Comparison of ENCODE assay signal across 9 cellular contexts in the genomic region with DNA sequence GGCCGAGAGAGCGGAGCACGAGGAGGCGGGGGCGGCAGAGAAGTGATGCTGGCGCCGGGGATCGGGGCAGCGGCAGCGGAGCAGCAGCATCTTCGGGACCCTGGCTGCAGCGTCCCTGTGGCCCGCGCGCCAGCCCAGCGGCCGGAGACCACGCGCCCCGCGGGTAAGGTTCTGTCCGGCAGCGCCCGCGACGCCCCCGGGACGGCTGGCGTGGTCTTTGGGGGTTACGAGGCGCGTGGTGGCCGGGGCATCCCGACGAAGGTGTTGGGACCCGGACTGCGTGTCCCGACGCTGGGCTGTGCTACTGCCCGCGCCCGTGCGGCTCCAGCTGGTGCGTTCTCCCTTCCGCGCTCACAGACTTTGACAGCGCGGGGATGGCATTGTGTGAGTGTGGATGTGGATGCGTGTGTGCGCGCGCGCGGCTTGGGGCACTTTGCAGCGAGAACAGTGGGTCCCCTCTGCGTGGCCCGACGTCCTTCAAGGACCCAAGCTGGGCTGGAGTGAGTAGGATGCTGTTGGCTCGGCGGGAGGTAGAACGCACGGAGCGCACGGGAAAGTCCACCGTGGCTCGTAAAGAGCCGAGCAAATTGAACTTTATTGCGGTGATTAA. TPM values are rescaled to one million over a fixed set of nuclear protein-coding genes. Genes with fewer than 3 reads are reported as not detected.
DNase-seq lines count a peak whose midpoint lies in the region; ATAC-seq and TF ChIP-seq lines count a peak whose summit lies in the region.
"Had no signal": no experiment of that assay in that cellular context is flagged by ENCODE, and none has a peak within 500 bp of the region (broad histone marks: within the 10 kb centered on the region; RNA-seq: fewer than 3 reads in every experiment).

No MANE protein-coding gene starts in this region.

- peak; percentile 13 for ATAC-seq in HG02588 (IDR thresholded peaks at IDR 0.05; ENCODE audit: unreplicated experiment)
- peak in 3 of 4 donors; percentile 26 to 37 (median 29) for ATAC-seq in right lobe of liver

- H3K4me3 ChIP-seq in colonic mucosa (peak overlapping the region; percentile 78), right lobe of liver (peak overlapping the region; percentile 43 to 57 (median 46))

- peaks cover 5% of the 10 kb centered on the region for H3K27me3 ChIP-seq in colonic mucosa
- H3K27me3 ChIP-seq in right lobe of liver = peaks cover 0 to 3% of the 10 kb centered on the region in 2 donors

- WGBS in right lobe of liver (ENCODE audit: insufficient coverage, low coverage, low lambda C conversion rate, missing lambda C conversion rate) = under 1% methylated on average over 23 of the region's 68 CpGs

- H3K36me3 ChIP-seq in colonic mucosa (no peaks in the 10 kb centered on the region), right lobe of liver (no peaks in the 10 kb centered on the region)

- peak overlapping the region; percentile 40 to 51 for H3K9ac ChIP-seq in colonic mucosa (ENCODE audit: low read depth in 2 of 2, low read length in 2 of 2)

- no peak for TF ChIP-seq POLR2A in right lobe of liver (IDR thresholded peaks at IDR 0.05)

- peak; percentile 7 for DNase-seq in activated CD4-positive, alpha-beta T cell treated with anti-CD3 and anti-CD28 coated beads for 48 hours
- DNase-seq in activated CD4-positive, alpha-beta T cell treated with anti-CD3 and anti-CD28 coated beads, Interleukin-2, amount 50 U/mL, for 1 hour = no peak
- DNase-seq in NCI-H526 treated with DMSO at 0.1 percent for 48 hours (lab: John Stamatoyannopoulos, UW) (peak; percentile 58), colonic mucosa (peak; percentile 40), right lobe of liver (no peak), superior temporal gyrus (ENCODE audit: extremely low spot score) (peak; percentile 50)
- no peak for DNase-seq in activated effector memory CD4-positive, alpha-beta T cell treated with Interleukin-2 at 50 U/mL for 16 hours

- H3K4me1 ChIP-seq in colonic mucosa = no peaks in the 10 kb centered on the region
- H3K4me1 ChIP-seq in right lobe of liver = peaks cover 0 to 14% (median 0%) of the 10 kb centered on the region in 4 donors

- intact Hi-C loops in colonic mucosa (cut with DNase I) (no loop called here), right lobe of liver (cut with DNase I) (no loop called here)

- peak overlapping the region; percentile 83 for H3K27ac ChIP-seq in colonic mucosa
- no peak overlapping the region for H3K27ac ChIP-seq in right lobe of liver

- TF ChIP-seq CTCF in colonic mucosa (IDR thresholded peaks at IDR 0.05) (no peak), right lobe of liver (IDR thresholded peaks at IDR 0.05) (no peak)

- H3K9me3 ChIP-seq in colonic mucosa (no peaks in the 10 kb centered on the region), right lobe of liver (no peaks in the 10 kb centered on the region)

RNA-seq across cellular contexts. Expression of a gene that starts 0.5 kb away (rescaled TPM):
- total RNA-seq in colonic mucosa (10 to 100 TPM; 10.5 to 19.2 TPM), right lobe of liver (under 1 TPM in 2 of 6 experiments, not detected in 4; 0.04 to 0.06 TPM)
- total RNA-seq: pulmonary artery endothelial cell had no signal

Comparison
In these comparisons a context has a peak if more than half of its experiments do, and no peak if none do; other contexts are left out.
1. DNase-seq: peak in activated CD4-positive, alpha-beta T cell treated with anti-CD3 and anti-CD28 coated beads for 48 hours (single experiment), NCI-H526 treated with DMSO at 0.1 percent for 48 hours (single experiment), colonic mucosa (single experiment) and superior temporal gyrus (single experiment); none in activated CD4-positive, alpha-beta T cell treated with anti-CD3 and anti-CD28 coated beads, Interleukin-2, amount 50 U/mL, for 1 hour (single experiment), right lobe of liver (0 of 3) and activated effector memory CD4-positive, alpha-beta T cell treated with Interleukin-2 at 50 U/mL for 16 hours (single experiment).
2. RNA of a gene that starts 0.5 kb away (total RNA-seq): 10.5 to 19.2 TPM in colonic mucosa; 0.04 to 0.06 TPM in right lobe of liver; every median in the first group is over 10 times any median in the second.